Comparison of ENCODE assay signal across 14 cellular contexts in genomic region chr9:78682206-78682605, GRCh38.
"Had no signal": no experiment of that assay in that cellular context is flagged by ENCODE, and none has a peak within 500 bp of the region (broad histone marks: within the 10 kb centered on the region; RNA-seq: fewer than 3 reads in every experiment).

No MANE protein-coding gene starts in this region.

- H3K27me3 ChIP-seq: tibial artery had no signal

- FAIRE-seq: astrocyte had no signal

- H3K36me3 ChIP-seq: lower lobe of right lung, tibial artery, uterus had no signal

- H3K4me1 ChIP-seq: lower lobe of right lung, tibial artery, uterus had no signal

- H3K27ac ChIP-seq: dorsolateral prefrontal cortex, lower lobe of right lung, skin epidermis, tibial artery, uterus had no signal

- H3K9me3 ChIP-seq: lower lobe of right lung, tibial artery, uterus had no signal

- H3K4me3 ChIP-seq: dorsolateral prefrontal cortex, lower lobe of right lung, skin epidermis, tibial artery, uterus had no signal

- DNase-seq: activated naive CD4-positive, alpha-beta T cell treated with Interleukin-2 at 50 U/mL for 16 hours; dorsolateral prefrontal cortex; left cardiac atrium; lower lobe of right lung; midbrain; stimulated activated CD4-positive, alpha-beta T cell treated with anti-CD3 and anti-CD28 coated beads, Interleukin-4, amount 100 ng/mL, for 24 hours; stimulated activated naive CD4-positive, alpha-beta T cell; T-helper 1 cell; T1000; tibial artery; uterus had no signal

- ATAC-seq: activated CD4-positive, CD25-positive, alpha-beta regulatory T cell treated with anti-CD3 and anti-CD28 coated beads, Interleukin-2, amount 50 U/mL, for 24 hours; left cardiac atrium; lower lobe of right lung had no signal
